30 cellular contexts compared by ENCODE assay signal in the genomic region with DNA sequence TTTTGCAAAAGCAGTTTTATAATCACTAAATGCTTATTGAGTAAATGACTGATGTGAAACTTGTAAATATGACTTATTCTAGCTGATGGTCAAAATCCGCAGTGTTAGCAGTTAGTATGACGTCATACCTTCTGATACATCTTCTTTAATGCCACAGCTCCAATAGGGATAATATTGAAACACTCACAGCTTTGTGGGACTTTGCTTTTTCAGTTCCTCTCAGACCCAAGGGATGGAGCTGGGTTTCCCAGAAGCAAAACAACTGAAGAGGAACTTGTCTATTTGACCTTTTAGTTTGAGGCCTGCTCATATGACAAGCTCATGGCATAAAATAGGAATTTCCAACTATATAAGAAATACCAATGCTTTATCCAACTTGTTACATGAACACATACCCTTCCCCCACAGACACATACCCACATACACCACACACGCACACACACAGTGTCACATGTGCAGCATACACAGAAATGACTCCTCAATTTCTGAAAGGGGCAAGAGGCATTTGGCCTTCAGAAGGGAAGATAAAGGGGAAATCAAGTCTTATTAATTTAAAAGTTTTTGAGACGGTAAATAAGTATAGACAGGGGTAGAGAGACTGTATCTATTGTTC. TPM values are rescaled to one million over a fixed set of nuclear protein-coding genes. Genes with fewer than 3 reads are reported as not detected.
A peak's percentile ranks its signal among the peaks of the same experiment; 100 is the strongest.
DNase-seq lines count a peak whose midpoint lies in the region; ATAC-seq and TF ChIP-seq lines count a peak whose summit lies in the region.
"Had no signal": no experiment of that assay in that cellular context is flagged by ENCODE, and none has a peak within 500 bp of the region (broad histone marks: within the 10 kb centered on the region; RNA-seq: fewer than 3 reads in every experiment).

No MANE protein-coding gene starts in this region.

- no peaks in the 10 kb centered on the region for H3K27me3 ChIP-seq in lower lobe of right lung (ENCODE audit: low read depth)
- H3K27me3 ChIP-seq in upper lobe of left lung: no peaks in the 10 kb centered on the region
- H3K27me3 ChIP-seq in Karpas-422 (ENCODE audit: low read length): no peaks in the 10 kb centered on the region
- H3K27me3 ChIP-seq: hepatocyte, transverse colon had no signal

- no peak for TF ChIP-seq EP300 in upper lobe of left lung (IDR thresholded peaks at IDR 0.05)

- H3K4me1 ChIP-seq in lower lobe of right lung (no peaks in the 10 kb centered on the region), upper lobe of left lung (no peaks in the 10 kb centered on the region), Karpas-422 (ENCODE audit: low read length) (no peaks in the 10 kb centered on the region)
- H3K4me1 ChIP-seq: body of pancreas, parathyroid adenoma, transverse colon had no signal

- intact Hi-C loops in lower lobe of right lung (cut with DNase I): no loop called here

- H3K27ac ChIP-seq in lower lobe of right lung: peak overlapping the region; percentile 31
- peak overlapping the region in 1 of 4 donors; percentile 15 for H3K27ac ChIP-seq in upper lobe of left lung
- no peak overlapping the region for H3K27ac ChIP-seq in Karpas-422 (ENCODE audit: low read length)
- H3K27ac ChIP-seq: hepatocyte, parathyroid adenoma had no signal

- POLR2A ChIA-PET in activated naive CD8-positive, alpha-beta T cell treated with anti-CD3 and anti-CD28 coated beads, Interleukin-2, amount 10 ng/mL, durations not matched to agents 7 days and 5 days (lab: Charles Lee): no interaction called here

- TF ChIP-seq POLR2A in upper lobe of left lung (IDR thresholded peaks at IDR 0.05): no peak

- no peak for ATAC-seq in activated naive CD8-positive, alpha-beta T cell treated with anti-CD3 and anti-CD28 coated beads, Interleukin-2, amount 10 ng/mL, durations not matched to agents 7 days and 5 days (ENCODE audit: low read depth)
- ATAC-seq in activated naive CD8-positive, alpha-beta T cell treated with anti-CD3 and anti-CD28 coated beads, Interleukin-2, amount 50 U/mL, for 24 hours: no peak
- ATAC-seq in activated T-helper 17 cell treated with anti-CD3 and anti-CD28 coated beads, Interleukin-2, amount 50 U/mL, for 72 hours (replicated peaks): peak; percentile 62
- peak in 1 of 2 donors; percentile 61 for ATAC-seq in lower lobe of right lung
- ATAC-seq in upper lobe of left lung (ENCODE audit: low FRiP score in 2 of 2): peak; percentile 41 to 80
- no peak for ATAC-seq in GM21786 (IDR thresholded peaks at IDR 0.05; ENCODE audit: unreplicated experiment)
- ATAC-seq in HG03342 (IDR thresholded peaks at IDR 0.05; ENCODE audit: unreplicated experiment): no peak
- ATAC-seq: body of pancreas, left colon, WTC11 had no signal

- H3K79me2 ChIP-seq in Karpas-422 (ENCODE audit: low read length): no peaks in the 10 kb centered on the region
- H3K79me2 ChIP-seq: hepatocyte, parathyroid adenoma had no signal

- H3K4me1 Mint-ChIP-seq in activated naive CD8-positive, alpha-beta T cell treated with anti-CD3 and anti-CD28 coated beads, Interleukin-2, amount 10 ng/mL, durations not matched to agents 7 days and 5 days: peaks cover 13% of the 10 kb centered on the region
- H3K4me1 Mint-ChIP-seq in activated naive CD8-positive, alpha-beta T cell treated with anti-CD3 and anti-CD28 coated beads, Interleukin-2, amount 50 U/mL, for 24 hours: peaks cover 27% of the 10 kb centered on the region
- H3K4me1 Mint-ChIP-seq in activated T-helper 17 cell treated with anti-CD3 and anti-CD28 coated beads, Interleukin-2, amount 50 U/mL, for 72 hours: peaks cover 6% of the 10 kb centered on the region
- H3K4me1 Mint-ChIP-seq: neural crest cell had no signal

- no peak overlapping the region for H2AFZ ChIP-seq in Karpas-422 (ENCODE audit: low read length)
- H2AFZ ChIP-seq: hepatocyte, parathyroid adenoma had no signal

- H3K27ac Mint-ChIP-seq in activated naive CD8-positive, alpha-beta T cell treated with anti-CD3 and anti-CD28 coated beads, Interleukin-2, amount 10 ng/mL, durations not matched to agents 7 days and 5 days: peak overlapping the region; percentile 27
- no peak overlapping the region for H3K27ac Mint-ChIP-seq in activated naive CD8-positive, alpha-beta T cell treated with anti-CD3 and anti-CD28 coated beads, Interleukin-2, amount 50 U/mL, for 24 hours
- H3K27ac Mint-ChIP-seq in activated T-helper 17 cell treated with anti-CD3 and anti-CD28 coated beads, Interleukin-2, amount 50 U/mL, for 72 hours: peak overlapping the region; percentile 77
- H3K27ac Mint-ChIP-seq: activated T-helper 2 cell treated with anti-CD3 and anti-CD28 coated beads, Interferon-gamma antibody, Interleukin-2, Interleukin-4, amounts not matched to agents 10 μg/mL and 5 μg/mL and 100 μg/mL, durations not matched to agents 14 hours and 24 hours and 36 hours; B cell; WTC11 had no signal

- WGBS in upper lobe of left lung, 2 donors: 78 to 80% methylated on average over 4 of the region's 4 CpGs

- H3K4me2 ChIP-seq in Karpas-422 (ENCODE audit: low read depth, low read length, poor library complexity, severe bottlenecking): no peak overlapping the region
- H3K4me2 ChIP-seq: hepatocyte had no signal

- peaks cover 5% of the 10 kb centered on the region for H3K9me3 Mint-ChIP-seq in activated naive CD8-positive, alpha-beta T cell treated with anti-CD3 and anti-CD28 coated beads, Interleukin-2, amount 10 ng/mL, durations not matched to agents 7 days and 5 days
- H3K9me3 Mint-ChIP-seq in activated naive CD8-positive, alpha-beta T cell treated with anti-CD3 and anti-CD28 coated beads, Interleukin-2, amount 50 U/mL, for 24 hours: peaks cover 5% of the 10 kb centered on the region
- H3K9me3 Mint-ChIP-seq in activated T-helper 17 cell treated with anti-CD3 and anti-CD28 coated beads, Interleukin-2, amount 50 U/mL, for 72 hours: peaks cover 4% of the 10 kb centered on the region
- H3K9me3 Mint-ChIP-seq: activated T-helper 2 cell treated with anti-CD3 and anti-CD28 coated beads, Interferon-gamma antibody, Interleukin-2, Interleukin-4, amounts not matched to agents 10 μg/mL and 5 μg/mL and 100 μg/mL, durations not matched to agents 14 hours and 24 hours and 36 hours; neural crest cell had no signal

- no peak overlapping the region for H3K9ac ChIP-seq in Karpas-422 (ENCODE audit: low read length)
- H3K9ac ChIP-seq: parathyroid adenoma had no signal

- no peaks in the 10 kb centered on the region for H3K36me3 ChIP-seq in lower lobe of right lung
- no peaks in the 10 kb centered on the region for H3K36me3 ChIP-seq in upper lobe of left lung
- no peaks in the 10 kb centered on the region for H3K36me3 ChIP-seq in Karpas-422 (ENCODE audit: insufficient read depth, low read length)
- H3K36me3 ChIP-seq: transverse colon had no signal

- H3K27me3 Mint-ChIP-seq in activated naive CD8-positive, alpha-beta T cell treated with anti-CD3 and anti-CD28 coated beads, Interleukin-2, amount 10 ng/mL, durations not matched to agents 7 days and 5 days: no peaks in the 10 kb centered on the region
- H3K27me3 Mint-ChIP-seq in activated naive CD8-positive, alpha-beta T cell treated with anti-CD3 and anti-CD28 coated beads, Interleukin-2, amount 50 U/mL, for 24 hours: no peaks in the 10 kb centered on the region
- H3K27me3 Mint-ChIP-seq in activated T-helper 17 cell treated with anti-CD3 and anti-CD28 coated beads, Interleukin-2, amount 50 U/mL, for 72 hours: no peaks in the 10 kb centered on the region

- no peaks in the 10 kb centered on the region for H3K9me3 ChIP-seq in lower lobe of right lung
- no peaks in the 10 kb centered on the region for H3K9me3 ChIP-seq in upper lobe of left lung
- no peaks in the 10 kb centered on the region for H3K9me3 ChIP-seq in Karpas-422 (ENCODE audit: low read length)
- H3K9me3 ChIP-seq: body of pancreas, transverse colon had no signal

- no peaks in the 10 kb centered on the region for H3K9me2 ChIP-seq in Karpas-422 (replicated peaks; ENCODE audit: insufficient read depth, low read length)

- H4K20me1 ChIP-seq in Karpas-422 (ENCODE audit: insufficient read depth, low read depth, low read length): no peaks in the 10 kb centered on the region

- H3K4me3 ChIP-seq in lower lobe of right lung (no peak overlapping the region), upper lobe of left lung (no peak overlapping the region), Karpas-422 (ENCODE audit: low read length) (no peak overlapping the region)
- H3K4me3 ChIP-seq: body of pancreas, hepatocyte, transverse colon had no signal

- H3K36me3 Mint-ChIP-seq in activated naive CD8-positive, alpha-beta T cell treated with anti-CD3 and anti-CD28 coated beads, Interleukin-2, amount 10 ng/mL, durations not matched to agents 7 days and 5 days: peaks cover 9% of the 10 kb centered on the region
- H3K36me3 Mint-ChIP-seq in activated naive CD8-positive, alpha-beta T cell treated with anti-CD3 and anti-CD28 coated beads, Interleukin-2, amount 50 U/mL, for 24 hours (ENCODE audit: low read depth): no peaks in the 10 kb centered on the region
- no peaks in the 10 kb centered on the region for H3K36me3 Mint-ChIP-seq in activated T-helper 17 cell treated with anti-CD3 and anti-CD28 coated beads, Interleukin-2, amount 50 U/mL, for 72 hours (ENCODE audit: low read depth)
- H3K36me3 Mint-ChIP-seq: WTC11 had no signal

- H3K4me3 Mint-ChIP-seq in activated naive CD8-positive, alpha-beta T cell treated with anti-CD3 and anti-CD28 coated beads, Interleukin-2, amount 10 ng/mL, durations not matched to agents 7 days and 5 days: no peak overlapping the region
- no peak overlapping the region for H3K4me3 Mint-ChIP-seq in activated naive CD8-positive, alpha-beta T cell treated with anti-CD3 and anti-CD28 coated beads, Interleukin-2, amount 50 U/mL, for 24 hours
- no peak overlapping the region for H3K4me3 Mint-ChIP-seq in activated T-helper 17 cell treated with anti-CD3 and anti-CD28 coated beads, Interleukin-2, amount 50 U/mL, for 72 hours
- H3K4me3 Mint-ChIP-seq: B cell, neural crest cell, WTC11 had no signal

- TF ChIP-seq CTCF in lower lobe of right lung (IDR thresholded peaks at IDR 0.05) (no peak), upper lobe of left lung (IDR thresholded peaks at IDR 0.05) (no peak)

- DNase-seq in activated naive CD8-positive, alpha-beta T cell treated with anti-CD3 and anti-CD28 coated beads, Interleukin-2, amount 10 ng/mL, durations not matched to agents 7 days and 5 days: no peak
- DNase-seq in activated naive CD8-positive, alpha-beta T cell treated with anti-CD3 and anti-CD28 coated beads, Interleukin-2, amount 50 U/mL, for 24 hours: no peak
- no peak for DNase-seq in lower lobe of right lung
- DNase-seq in upper lobe of left lung: no peak
- DNase-seq in Karpas-422: no peak
- DNase-seq: activated CD4-positive, alpha-beta T cell treated with anti-CD3 and anti-CD28 coated beads, Interleukin-2, amount 50 U/mL, for 48 hours; activated CD8-positive, alpha-beta memory T cell treated with anti-CD3 and anti-CD28 coated beads, Interleukin-2, amount 50 U/mL, for 4 hours; COR-L47; DMS79 treated with DMSO at 0.1 percent for 48 hours; Kasumi-1; left colon; NCI-H1092 treated with DMSO at 0.1 percent for 48 hours; NCI-H2029; NCI-H2227 treated with DMSO at 0.1 percent for 48 hours; NCI-H748 treated with DMSO at 0.1 percent for 48 hours; T-helper 9 cell; transverse colon had no signal

RNA-seq across cellular contexts. Expression of a gene that starts 31.7 kb away (rescaled TPM):
- total RNA-seq in activated naive CD8-positive, alpha-beta T cell treated with anti-CD3 and anti-CD28 coated beads, Interleukin-2, amount 10 ng/mL, durations not matched to agents 7 days and 5 days: under 1 TPM in 1 of 2 experiments, not detected in 1; 0.20 TPM
- total RNA-seq in activated T-helper 17 cell treated with anti-CD3 and anti-CD28 coated beads, Interleukin-2, amount 50 U/mL, for 72 hours: under 1 TPM; 0.21 to 0.30 TPM
- 1.2 TPM for total RNA-seq in lower lobe of right lung
- total RNA-seq in upper lobe of left lung: 1 to 10 TPM; 1.7 to 7.3 (median 4.2) TPM
- total RNA-seq in Karpas-422 (2014; rRNA removed; shearing (Covaris generic); ENCODE audit: low replicate concordance): not detected in 2 replicates
- total RNA-seq: activated T-helper 2 cell treated with anti-CD3 and anti-CD28 coated beads, Interferon-gamma antibody, Interleukin-2, Interleukin-4, amounts not matched to agents 10 μg/mL and 5 μg/mL and 100 μg/mL, durations not matched to agents 14 hours and 24 hours and 36 hours; B cell; chondrocyte; H4; left colon; OCI-LY7; transverse colon; WTC11 had no signal

Comparison
In these comparisons a context has a peak if more than half of its experiments do, and no peak if none do; other contexts are left out.
1. ATAC-seq: peak in activated T-helper 17 cell treated with anti-CD3 and anti-CD28 coated beads, Interleukin-2, amount 50 U/mL, for 72 hours (single experiment) and upper lobe of left lung (2 of 2); none in activated naive CD8-positive, alpha-beta T cell treated with anti-CD3 and anti-CD28 coated beads, Interleukin-2, amount 10 ng/mL, durations not matched to agents 7 days and 5 days (single experiment), activated naive CD8-positive, alpha-beta T cell treated with anti-CD3 and anti-CD28 coated beads, Interleukin-2, amount 50 U/mL, for 24 hours (single experiment), GM21786 (single experiment) and HG03342 (single experiment).